In genomic region chr6:77561768-77562314, GRCh38 we compare ENCODE assay signal across 1 cellular context.
TF ChIP-seq lines count a peak whose summit lies in the region.

No MANE protein-coding gene starts in this region.

TF ChIP-seq in GM12878, 131 proteins besides CTCF, POLR2A, EP300 and RAD21 (continued from another document):
- TF ChIP-seq NBN (IDR thresholded peaks at IDR 0.05) (0 out of 2 replicates have a peak, but pooled peaks have one; percentile 55), EED (IDR thresholded peaks at IDR 0.05; ENCODE audit: low read depth) (no peak), SPI1 (IDR thresholded peaks at IDR 0.05; ENCODE audit: borderline replicate concordance, insufficient read depth, low read depth, low read length) (no peak), LARP7 (IDR thresholded peaks at IDR 0.05) (no peak), SP1 (IDR thresholded peaks at IDR 0.05; ENCODE audit: low read depth, low read length) (no peak), RELA (IDR thresholded peaks at IDR 0.05; ENCODE audit: borderline replicate concordance, partially characterized antibody) (no peak), KAT2A (conservative IDR thresholded peaks at IDR 0.05; ENCODE audit: control insufficient read depth, low read depth, low read length) (no peak), FOXM1 (IDR thresholded peaks at IDR 0.05; ENCODE audit: low read depth, low read length) (no peak), CBX3 (IDR thresholded peaks at IDR 0.05; ENCODE audit: borderline replicate concordance, low read depth) (no peak), MEF2B (IDR thresholded peaks at IDR 0.05; ENCODE audit: partially characterized antibody, poor library complexity, severe bottlenecking) (peak; percentile 96), SMAD5 (IDR thresholded peaks at IDR 0.05; ENCODE audit: low read depth) (no peak), ATF2 (IDR thresholded peaks at IDR 0.05; ENCODE audit: low read length) (peak; percentile 13; the same call in 1 of the 2 replicates), ZNF274 (IDR thresholded peaks at IDR 0.05; ENCODE audit: insufficient read depth, insufficient read length) (no peak), USF1 (IDR thresholded peaks at IDR 0.05; ENCODE audit: borderline replicate concordance, extremely low read length, insufficient read depth, low read depth, low read length) (no peak), RB1 (IDR thresholded peaks at IDR 0.05; ENCODE audit: borderline replicate concordance) (no peak; the same call in 1 of the 2 replicates)
